In genomic region chr3:33318709-33319380, GRCh38 we compare ENCODE assay signal across 14 cellular contexts. TPM values are rescaled to one million over a fixed set of nuclear protein-coding genes. Genes with fewer than 3 reads are reported as not detected.
DNase-seq lines count a peak whose midpoint lies in the region; TF ChIP-seq lines count a peak whose summit lies in the region.
"Had no signal": no experiment of that assay in that cellular context is flagged by ENCODE, and none has a peak within 500 bp of the region (broad histone marks: within the 10 kb centered on the region; RNA-seq: fewer than 3 reads in every experiment).

No MANE protein-coding gene starts in this region.

- H4K8ac ChIP-seq in mesenchymal stem cell (ENCODE audit: low read length): peak overlapping the region; percentile 54

- no peak overlapping the region for H3K18ac ChIP-seq in mesenchymal stem cell (ENCODE audit: low read depth in 1 of 2, low read length in 2 of 2)

- no peaks in the 10 kb centered on the region for H3K4me1 Mint-ChIP-seq in activated T-helper 1 cell treated with anti-CD3 and anti-CD28 coated beads, Interleukin-12 subunit alpha, Interleukin-12 subunit beta, Interleukin-2, Interleukin-4 antibody, amounts not matched to agents 30 ng/mL and 10 ng/mL and 1 ng/mL, durations not matched to agents 14 hours and 24 hours and 36 hours (ENCODE audit: low read depth)
- H3K4me1 Mint-ChIP-seq: immature natural killer cell had no signal

- H3K9me2 ChIP-seq in MM.1S (replicated peaks; ENCODE audit: insufficient read depth, low read length): no peaks in the 10 kb centered on the region

- peaks cover 7% of the 10 kb centered on the region for H3K27me3 Mint-ChIP-seq in activated T-helper 1 cell treated with anti-CD3 and anti-CD28 coated beads, Interleukin-12 subunit alpha, Interleukin-12 subunit beta, Interleukin-2, Interleukin-4 antibody, amounts not matched to agents 30 ng/mL and 10 ng/mL and 1 ng/mL, durations not matched to agents 14 hours and 24 hours and 36 hours (ENCODE audit: insufficient read depth)

- no peak overlapping the region for H2BK15ac ChIP-seq in mesenchymal stem cell (ENCODE audit: low read depth, poor library complexity, severe bottlenecking)

- no peaks in the 10 kb centered on the region for H3K36me3 ChIP-seq in MM.1S (replicated peaks; ENCODE audit: insufficient read depth, low read length)
- peaks cover 0 to 4% of the 10 kb centered on the region in 2 experiments for H3K36me3 ChIP-seq in mesenchymal stem cell (ENCODE audit: control insufficient read depth in 1 of 2, insufficient read depth in 2 of 2, low read depth in 1 of 2, low read length in 2 of 2)
- H3K36me3 ChIP-seq: sigmoid colon had no signal

- no peaks in the 10 kb centered on the region for H4K20me1 ChIP-seq in MM.1S (ENCODE audit: insufficient read depth, low read length)

- H2AFZ ChIP-seq in MM.1S (ENCODE audit: low read length) (no peak overlapping the region), mesenchymal stem cell (ENCODE audit: low read depth, low read length) (no peak overlapping the region)

- no peak overlapping the region for H3K14ac ChIP-seq in mesenchymal stem cell (ENCODE audit: low read length in 2 of 2)

- H3K4me2 ChIP-seq in MM.1S (ENCODE audit: low read depth, low read length) (peak overlapping the region; percentile 42), mesenchymal stem cell (ENCODE audit: low read length, poor library complexity, severe bottlenecking) (no peak overlapping the region)

- no peak overlapping the region for H3K4me3 ChIP-seq in MM.1S (ENCODE audit: low read length)
- H3K4me3 ChIP-seq in mesenchymal stem cell (ENCODE audit: insufficient read depth in 1 of 2, low read depth in 1 of 2, low read length in 2 of 2): no peak overlapping the region
- H3K4me3 ChIP-seq: body of pancreas, sigmoid colon had no signal

- H3K4me3 Mint-ChIP-seq in activated T-helper 1 cell treated with anti-CD3 and anti-CD28 coated beads, Interleukin-12 subunit alpha, Interleukin-12 subunit beta, Interleukin-2, Interleukin-4 antibody, amounts not matched to agents 30 ng/mL and 10 ng/mL and 1 ng/mL, durations not matched to agents 14 hours and 24 hours and 36 hours: no peak overlapping the region
- H3K4me3 Mint-ChIP-seq: immature natural killer cell had no signal

- no peak overlapping the region for H4K91ac ChIP-seq in mesenchymal stem cell (ENCODE audit: low read length)

- peak; percentile 35 for DNase-seq in ELR (ENCODE audit: low read depth)
- DNase-seq in MM.1S: no peak
- DNase-seq in astrocyte of the hippocampus (ENCODE audit: low read depth, low spot score): peak; percentile 11
- no peak for DNase-seq in mesenchymal stem cell
- no peak for DNase-seq in DMS 273 (lab: John Stamatoyannopoulos, UW; ENCODE audit: unreplicated experiment)
- DNase-seq in kidney tubule cell (ENCODE audit: low spot score): no peak
- no peak for DNase-seq in GM19240 (ENCODE audit: insufficient read length, low spot score)
- no peak for DNase-seq in activated T-helper 1 cell treated with anti-CD3 and anti-CD28 coated beads, Interleukin-12 subunit alpha, Interleukin-12 subunit beta, Interleukin-2, Interleukin-4 antibody, amounts not matched to agents 30 ng/mL and 10 ng/mL and 1 ng/mL, durations not matched to agents 14 hours and 24 hours and 36 hours (ENCODE audit: low spot score)
- DNase-seq: activated T-cell treated with anti-CD3 and anti-CD28 coated beads, Interleukin-2, amount 50 U/mL, for 48 hours; body of pancreas; HCEC 1CT; immature natural killer cell; sigmoid colon had no signal

- no peaks in the 10 kb centered on the region for H3F3A ChIP-seq in MM.1S (ENCODE audit: insufficient read depth, low read length)

- 84% methylated on average over 4 of the region's 5 CpGs for WGBS in mesenchymal stem cell

- H3K9me3 ChIP-seq in MM.1S (replicated peaks; ENCODE audit: insufficient read depth, low read length): no peaks in the 10 kb centered on the region
- no peaks in the 10 kb centered on the region for H3K9me3 ChIP-seq in mesenchymal stem cell (ENCODE audit: control insufficient read depth, low read length)
- H3K9me3 ChIP-seq: body of pancreas, sigmoid colon had no signal

- intact Hi-C loops in activated T-helper 1 cell treated with anti-CD3 and anti-CD28 coated beads, Interleukin-12 subunit alpha, Interleukin-12 subunit beta, Interleukin-2, Interleukin-4 antibody, amounts not matched to agents 30 ng/mL and 10 ng/mL and 1 ng/mL, durations not matched to agents 14 hours and 24 hours and 36 hours (cut with micrococcal nuclease): no loop called here

- H3K79me2 ChIP-seq in MM.1S (ENCODE audit: low read length): no peaks in the 10 kb centered on the region

- H2BK12ac ChIP-seq in mesenchymal stem cell (ENCODE audit: low read length in 2 of 2): no peak overlapping the region

- H3K4me1 ChIP-seq in MM.1S (ENCODE audit: low read length) (peaks cover 20% of the 10 kb centered on the region), mesenchymal stem cell (ENCODE audit: control insufficient read depth, insufficient read depth, low read depth, low read length) (no peaks in the 10 kb centered on the region)
- H3K4me1 ChIP-seq: body of pancreas had no signal

- no peak overlapping the region for H2BK120ac ChIP-seq in mesenchymal stem cell (ENCODE audit: low read depth, low read length)

- H3K36me3 Mint-ChIP-seq in activated T-helper 1 cell treated with anti-CD3 and anti-CD28 coated beads, Interleukin-12 subunit alpha, Interleukin-12 subunit beta, Interleukin-2, Interleukin-4 antibody, amounts not matched to agents 30 ng/mL and 10 ng/mL and 1 ng/mL, durations not matched to agents 14 hours and 24 hours and 36 hours (ENCODE audit: low read depth): no peaks in the 10 kb centered on the region
- H3K36me3 Mint-ChIP-seq: immature natural killer cell had no signal

- H3K4ac ChIP-seq in mesenchymal stem cell (ENCODE audit: low read depth in 1 of 2, low read length in 2 of 2): no peak overlapping the region

- H3K27me3 ChIP-seq in MM.1S (replicated peaks; ENCODE audit: insufficient read depth, low read length): no peaks in the 10 kb centered on the region
- no peaks in the 10 kb centered on the region for H3K27me3 ChIP-seq in mesenchymal stem cell (ENCODE audit: control insufficient read depth in 1 of 2, insufficient read depth in 1 of 2, low read length in 2 of 2)
- H3K27me3 ChIP-seq: body of pancreas, sigmoid colon had no signal

- no peak overlapping the region for H3K9ac ChIP-seq in MM.1S (ENCODE audit: low read length)
- no peak overlapping the region for H3K9ac ChIP-seq in mesenchymal stem cell (ENCODE audit: low read length)

- H3K27ac ChIP-seq in MM.1S (ENCODE audit: low read length) (no peak overlapping the region), mesenchymal stem cell (ENCODE audit: low read length, poor library complexity, severe bottlenecking) (no peak overlapping the region)
- H3K27ac ChIP-seq: body of pancreas, RWPE1, sigmoid colon had no signal

- H2AK5ac ChIP-seq in mesenchymal stem cell (ENCODE audit: low read length, severe bottlenecking): peak overlapping the region; percentile 69

- no peaks in the 10 kb centered on the region for H3K9me3 Mint-ChIP-seq in activated T-helper 1 cell treated with anti-CD3 and anti-CD28 coated beads, Interleukin-12 subunit alpha, Interleukin-12 subunit beta, Interleukin-2, Interleukin-4 antibody, amounts not matched to agents 30 ng/mL and 10 ng/mL and 1 ng/mL, durations not matched to agents 14 hours and 24 hours and 36 hours

- H2BK5ac ChIP-seq in mesenchymal stem cell (ENCODE audit: low read depth, low read length, poor library complexity, severe bottlenecking): no peak overlapping the region

- TF ChIP-seq CTCF in MM.1S (IDR thresholded peaks at IDR 0.05; ENCODE audit: low read length): peak; percentile 6; the same call in 1 of the 2 replicates

- H3K79me1 ChIP-seq in mesenchymal stem cell (replicated peaks; ENCODE audit: low read length, poor library complexity, severe bottlenecking): peaks cover 11% of the 10 kb centered on the region

- no peak overlapping the region for H3K27ac Mint-ChIP-seq in activated T-helper 1 cell treated with anti-CD3 and anti-CD28 coated beads, Interleukin-12 subunit alpha, Interleukin-12 subunit beta, Interleukin-2, Interleukin-4 antibody, amounts not matched to agents 30 ng/mL and 10 ng/mL and 1 ng/mL, durations not matched to agents 14 hours and 24 hours and 36 hours
- H3K27ac Mint-ChIP-seq: immature natural killer cell had no signal

- no peak overlapping the region for H3K23ac ChIP-seq in mesenchymal stem cell (ENCODE audit: low read length in 2 of 2)

RNA-seq across cellular contexts. Expression of gene FBXL2, which starts 41.6 kb away (rescaled TPM):
- 9.6 TPM for polyA plus RNA-seq in mesenchymal stem cell (2013, experiment 1 of 2)
- polyA plus RNA-seq in mesenchymal stem cell (2013, experiment 2 of 2): 9.5 TPM
- total RNA-seq in activated T-helper 1 cell treated with anti-CD3 and anti-CD28 coated beads, Interleukin-12 subunit alpha, Interleukin-12 subunit beta, Interleukin-2, Interleukin-4 antibody, amounts not matched to agents 30 ng/mL and 10 ng/mL and 1 ng/mL, durations not matched to agents 14 hours and 24 hours and 36 hours: not detected in 2 replicates

Comparison
In these comparisons a context has a peak if more than half of its experiments do, and no peak if none do; other contexts are left out.
1. DNase-seq: peak in ELR (single experiment) and astrocyte of the hippocampus (single experiment); none in MM.1S (single experiment), mesenchymal stem cell (single experiment), DMS 273 (single experiment), kidney tubule cell (single experiment), GM19240 (single experiment) and activated T-helper 1 cell treated with anti-CD3 and anti-CD28 coated beads, Interleukin-12 subunit alpha, Interleukin-12 subunit beta, Interleukin-2, Interleukin-4 antibody, amounts not matched to agents 30 ng/mL and 10 ng/mL and 1 ng/mL, durations not matched to agents 14 hours and 24 hours and 36 hours (single experiment).